In the genomic region with DNA sequence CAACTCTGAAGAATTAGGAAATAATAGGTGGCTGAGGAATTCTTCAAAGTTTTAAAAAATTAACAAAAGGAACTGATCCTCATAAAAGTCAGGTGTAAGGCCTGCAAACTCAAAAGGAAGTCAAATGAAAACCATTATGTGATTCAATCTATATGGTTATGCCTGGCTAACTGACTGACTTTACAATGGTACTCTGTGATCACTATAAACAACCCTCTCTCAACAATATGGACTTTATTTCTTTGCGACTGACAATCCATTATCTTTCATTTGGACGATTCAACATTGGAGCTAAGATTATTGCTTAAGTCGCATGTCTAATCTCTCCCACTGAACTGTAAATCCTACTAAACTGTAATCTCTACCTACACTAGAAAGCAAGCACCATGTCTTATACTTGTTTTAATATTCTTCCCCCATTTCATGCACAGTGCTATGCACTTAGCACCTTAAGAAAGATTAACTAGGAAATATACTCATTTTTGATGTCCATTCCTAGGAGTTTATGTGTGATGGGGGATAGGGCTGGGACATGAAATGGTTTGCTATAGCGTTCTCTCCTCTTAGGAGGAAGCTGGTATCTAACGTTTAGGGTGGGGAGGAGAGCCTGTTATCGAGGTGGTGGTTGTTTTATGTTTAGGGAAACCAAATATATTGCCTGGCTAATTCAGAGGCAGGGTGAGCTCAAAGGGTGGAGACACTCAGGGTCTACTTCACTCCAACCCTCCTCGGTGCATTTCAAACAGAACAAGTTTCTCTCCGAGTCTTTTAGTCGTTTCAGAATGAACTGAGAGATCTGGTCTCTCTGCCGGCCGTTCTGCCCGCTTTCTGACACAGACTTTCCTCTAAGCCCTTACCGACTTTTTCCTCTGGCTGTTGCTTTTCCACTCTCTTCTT, we compare ENCODE assay signal across 1 cellular context.
TF ChIP-seq lines count a peak whose summit lies in the region.

No MANE protein-coding gene starts in this region.

TF ChIP-seq in IMR-90, 13 proteins besides CTCF, POLR2A, EP300 and RAD21:
- no peak for TF ChIP-seq MXI1 (IDR thresholded peaks at IDR 0.05; ENCODE audit: borderline replicate concordance, low read depth, low read length)
- no peak for TF ChIP-seq RCOR1 (IDR thresholded peaks at IDR 0.05; ENCODE audit: insufficient replicate concordance, low read length)
- TF ChIP-seq CEBPB (IDR thresholded peaks at IDR 0.05; ENCODE audit: low read depth, low read length) = 0 out of 2 replicates have a peak, but pooled peaks have one; percentile 38
- TF ChIP-seq SMC3 (IDR thresholded peaks at IDR 0.05; ENCODE audit: low read depth, low read length) = no peak
- TF ChIP-seq MAFK (IDR thresholded peaks at IDR 0.05; ENCODE audit: low read depth, low read length) = no peak
- TF ChIP-seq RFX5 (IDR thresholded peaks at IDR 0.05; ENCODE audit: low read depth, low read length) = no peak
- TF ChIP-seq, protein P1, sequence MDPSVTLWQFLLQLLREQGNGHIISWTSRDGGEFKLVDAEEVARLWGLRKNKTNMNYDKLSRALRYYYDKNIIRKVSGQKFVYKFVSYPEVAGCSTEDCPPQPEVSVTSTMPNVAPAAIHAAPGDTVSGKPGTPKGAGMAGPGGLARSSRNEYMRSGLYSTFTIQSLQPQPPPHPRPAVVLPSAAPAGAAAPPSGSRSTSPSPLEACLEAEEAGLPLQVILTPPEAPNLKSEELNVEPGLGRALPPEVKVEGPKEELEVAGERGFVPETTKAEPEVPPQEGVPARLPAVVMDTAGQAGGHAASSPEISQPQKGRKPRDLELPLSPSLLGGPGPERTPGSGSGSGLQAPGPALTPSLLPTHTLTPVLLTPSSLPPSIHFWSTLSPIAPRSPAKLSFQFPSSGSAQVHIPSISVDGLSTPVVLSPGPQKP (IDR thresholded peaks at IDR 0.05; ENCODE audit: borderline replicate concordance, low read depth, low read length) = no peak
